19 cellular contexts compared by ENCODE assay signal in genomic region chr6:111718990-111719389, GRCh38.
A peak's percentile ranks its signal among the peaks of the same experiment; 100 is the strongest.
DNase-seq lines count a peak whose midpoint lies in the region; ATAC-seq and TF ChIP-seq lines count a peak whose summit lies in the region.
"Had no signal": no experiment of that assay in that cellular context is flagged by ENCODE, and none has a peak within 500 bp of the region (broad histone marks: within the 10 kb centered on the region; RNA-seq: fewer than 3 reads in every experiment).

No MANE protein-coding gene starts in this region.

- H3K27ac ChIP-seq in CD8-positive, alpha-beta T cell (ENCODE audit: low read depth, low read length), result no peak overlapping the region
- no peak overlapping the region for H3K27ac ChIP-seq in mesenchymal stem cell (ENCODE audit: low read length, poor library complexity, severe bottlenecking)
- no peak overlapping the region for H3K27ac ChIP-seq in OCI-LY7 (ENCODE audit: low read depth, low read length, poor library complexity, severe bottlenecking)
- H3K27ac ChIP-seq: BLaER1 treated with 17β-estradiol and CSF1 and Interleukin-3, amounts not matched to agents 10 nM and 100 nM; brain microvascular endothelial cell; prostate gland; RWPE1; thoracic aorta had no signal

- no peak overlapping the region for H2AK5ac ChIP-seq in mesenchymal stem cell (ENCODE audit: low read length, severe bottlenecking)

- H3K36me3 ChIP-seq in CD8-positive, alpha-beta T cell (ENCODE audit: insufficient read depth, low read length), result peaks cover 25% of the 10 kb centered on the region
- H3K36me3 ChIP-seq in mesenchymal stem cell (ENCODE audit: control insufficient read depth in 1 of 2, insufficient read depth in 2 of 2, low read depth in 1 of 2, low read length in 2 of 2) (peaks cover 10 to 47% of the 10 kb centered on the region in 2 experiments), OCI-LY7 (ENCODE audit: insufficient read depth, low read length) (peaks cover 12% of the 10 kb centered on the region; the same call in 1 of the 2 replicates)
- H3K36me3 ChIP-seq: prostate gland, thoracic aorta had no signal

- peaks cover 8% of the 10 kb centered on the region for H3K79me1 ChIP-seq in mesenchymal stem cell (replicated peaks; ENCODE audit: low read length, poor library complexity, severe bottlenecking)

- H3K27ac Mint-ChIP-seq in CD8-positive, alpha-beta T cell, result peak overlapping the region; percentile 61
- peak overlapping the region; percentile 64 for H3K27ac Mint-ChIP-seq in activated naive CD8-positive, alpha-beta T cell treated with anti-CD3 and anti-CD28 coated beads, Interleukin-2, amount 50 U/mL, for 24 hours
- no peak overlapping the region for H3K27ac Mint-ChIP-seq in HFFc6
- H3K27ac Mint-ChIP-seq: nephron progenitor cell had no signal

- no peak overlapping the region for H3K23ac ChIP-seq in mesenchymal stem cell (ENCODE audit: low read length in 2 of 2)

- no peaks in the 10 kb centered on the region for H3K9me2 ChIP-seq in OCI-LY7 (ENCODE audit: insufficient read depth, low read length)

- intact Hi-C loops in CD8-positive, alpha-beta T cell (cut with DNase I, micrococcal nuclease), result no loop called here
- intact Hi-C loops in OCI-LY7 (cut with micrococcal nuclease; ENCODE audit: unreplicated experiment), result no loop called here

- no peak overlapping the region for H3K4ac ChIP-seq in mesenchymal stem cell (ENCODE audit: low read depth in 1 of 2, low read length in 2 of 2)

- peaks cover 1% of the 10 kb centered on the region; the same call in 1 of the 2 replicates for H4K20me1 ChIP-seq in OCI-LY7 (ENCODE audit: insufficient read depth, low read length)

- no peak overlapping the region for H2BK12ac ChIP-seq in mesenchymal stem cell (ENCODE audit: low read length in 2 of 2)

- H4K8ac ChIP-seq in mesenchymal stem cell (ENCODE audit: low read length), result no peak overlapping the region

- CTCF ChIA-PET in CD8-positive, alpha-beta T cell (lab: Charles Lee), result interaction anchor here (0.6 to 1.1 kb wide), 2 partner anchors 9 to 316 kb away, joined by 3 read pairs; no protein-coding TSS in a partner anchor
- CTCF ChIA-PET in OCI-LY7 (lab: Charles Lee; ENCODE audit: unreplicated experiment), result interaction anchor here (0.6 kb wide), 1 partner anchor 710 kb away, joined by 3 read pairs; no protein-coding TSS in a partner anchor

- H2BK5ac ChIP-seq in mesenchymal stem cell (ENCODE audit: low read depth, low read length, poor library complexity, severe bottlenecking), result no peak overlapping the region

- WGBS in mesenchymal stem cell, result 90% methylated on average over 2 of the region's 3 CpGs

- BruUV-seq in OCI-LY7 (replicated peaks; lab: Mats Ljungman, UMichigan), result no TSS peak

- H3K27me3 ChIP-seq in CD8-positive, alpha-beta T cell (ENCODE audit: insufficient read depth, low read length), result no peaks in the 10 kb centered on the region
- H3K27me3 ChIP-seq in mesenchymal stem cell (ENCODE audit: control insufficient read depth in 1 of 2, insufficient read depth in 1 of 2, low read length in 2 of 2), result no peaks in the 10 kb centered on the region
- H3K27me3 ChIP-seq: BLaER1 treated with 17β-estradiol and CSF1 and Interleukin-3, amounts not matched to agents 10 nM and 100 nM; brain microvascular endothelial cell had no signal

- no peak overlapping the region for H2BK15ac ChIP-seq in mesenchymal stem cell (ENCODE audit: low read depth, poor library complexity, severe bottlenecking)

- H3K4me2 ChIP-seq in mesenchymal stem cell (ENCODE audit: low read length, poor library complexity, severe bottlenecking) (no peak overlapping the region), OCI-LY7 (ENCODE audit: low read length) (no peak overlapping the region)
- H3K4me2 ChIP-seq: BLaER1 treated with 17β-estradiol and CSF1 and Interleukin-3, amounts not matched to agents 10 nM and 100 nM had no signal

- H3K27me3 Mint-ChIP-seq in CD8-positive, alpha-beta T cell (ENCODE audit: low read depth), result no peaks in the 10 kb centered on the region
- no peaks in the 10 kb centered on the region for H3K27me3 Mint-ChIP-seq in activated naive CD8-positive, alpha-beta T cell treated with anti-CD3 and anti-CD28 coated beads, Interleukin-2, amount 50 U/mL, for 24 hours
- no peaks in the 10 kb centered on the region; the same call in 1 of the 2 replicates for H3K27me3 Mint-ChIP-seq in HFFc6 (ENCODE audit: insufficient read depth)

- H3K36me3 Mint-ChIP-seq in CD8-positive, alpha-beta T cell, result peaks cover 78% of the 10 kb centered on the region
- H3K36me3 Mint-ChIP-seq in activated naive CD8-positive, alpha-beta T cell treated with anti-CD3 and anti-CD28 coated beads, Interleukin-2, amount 50 U/mL, for 24 hours (ENCODE audit: low read depth), result peaks cover 85% of the 10 kb centered on the region
- no peaks in the 10 kb centered on the region for H3K36me3 Mint-ChIP-seq in HFFc6 (ENCODE audit: low read depth)

- TF ChIP-seq CTCF in AG10803 (conservative IDR thresholded peaks at IDR 0.05; ENCODE audit: low read length) (no peak), OCI-LY7 (conservative IDR thresholded peaks at IDR 0.05; ENCODE audit: low read length) (no peak), HFFc6 (IDR thresholded peaks at IDR 0.05) (no peak)
- TF ChIP-seq CTCF in CD8-positive, alpha-beta T cell (IDR thresholded peaks at IDR 0.05), result no peak

- no peak overlapping the region for H3K4me3 ChIP-seq in AG10803 (ENCODE audit: low read length)
- H3K4me3 ChIP-seq in CD8-positive, alpha-beta T cell (ENCODE audit: low read depth, low read length), result no peak overlapping the region
- no peak overlapping the region for H3K4me3 ChIP-seq in mesenchymal stem cell (ENCODE audit: insufficient read depth in 1 of 2, low read depth in 1 of 2, low read length in 2 of 2)
- no peak overlapping the region for H3K4me3 ChIP-seq in OCI-LY7 (ENCODE audit: low read depth, low read length, poor library complexity, severe bottlenecking)
- H3K4me3 ChIP-seq: BLaER1 treated with 17β-estradiol and CSF1 and Interleukin-3, amounts not matched to agents 10 nM and 100 nM; prostate gland; thoracic aorta had no signal

- no peaks in the 10 kb centered on the region for H3K79me2 ChIP-seq in OCI-LY7 (ENCODE audit: insufficient read depth, low read depth, low read length)

- H3K9ac ChIP-seq in mesenchymal stem cell (ENCODE audit: low read length), result peak overlapping the region; percentile 12
- H3K9ac ChIP-seq: BLaER1 treated with 17β-estradiol and CSF1 and Interleukin-3, amounts not matched to agents 10 nM and 100 nM had no signal

- peak; percentile 94 for DNase-seq in AG10803 (ENCODE audit: low read depth)
- no peak for DNase-seq in CD8-positive, alpha-beta T cell
- DNase-seq in activated naive CD8-positive, alpha-beta T cell treated with anti-CD3 and anti-CD28 coated beads, Interleukin-2, amount 50 U/mL, for 24 hours, result no peak
- DNase-seq in mesenchymal stem cell, result no peak
- no peak for DNase-seq in OCI-LY7 (ENCODE audit: low spot score)
- DNase-seq in HFFc6, result no peak
- DNase-seq: activated effector memory CD4-positive, alpha-beta T cell treated with anti-CD3 and anti-CD28 coated beads, Interleukin-2, amount 50 U/mL, for 16 hours; brain microvascular endothelial cell; dermis blood vessel endothelial cell; DMS53; MM.1S; nephron progenitor cell; small intestine; stimulated activated CD4-positive, alpha-beta T cell treated with anti-CD3 and anti-CD28 coated beads, Interleukin-4, amount 100 ng/mL, for 24 hours had no signal

- H3K14ac ChIP-seq in mesenchymal stem cell (ENCODE audit: low read length in 2 of 2), result no peak overlapping the region

- H3K9me3 Mint-ChIP-seq in CD8-positive, alpha-beta T cell, result peaks cover 2% of the 10 kb centered on the region
- H3K9me3 Mint-ChIP-seq in activated naive CD8-positive, alpha-beta T cell treated with anti-CD3 and anti-CD28 coated beads, Interleukin-2, amount 50 U/mL, for 24 hours, result no peaks in the 10 kb centered on the region
- no peaks in the 10 kb centered on the region for H3K9me3 Mint-ChIP-seq in HFFc6

- no peak overlapping the region for H4K91ac ChIP-seq in mesenchymal stem cell (ENCODE audit: low read length)

- H2AFZ ChIP-seq in mesenchymal stem cell (ENCODE audit: low read depth, low read length), result no peak overlapping the region
- H2AFZ ChIP-seq in OCI-LY7 (ENCODE audit: low read length), result no peak overlapping the region

- no peaks in the 10 kb centered on the region for H3K9me3 ChIP-seq in CD8-positive, alpha-beta T cell (ENCODE audit: low read length)
- H3K9me3 ChIP-seq in mesenchymal stem cell (ENCODE audit: control insufficient read depth, low read length) (no peaks in the 10 kb centered on the region), OCI-LY7 (ENCODE audit: low read length) (no peaks in the 10 kb centered on the region)
- H3K9me3 ChIP-seq: BLaER1 treated with 17β-estradiol and CSF1 and Interleukin-3, amounts not matched to agents 10 nM and 100 nM; prostate gland; thoracic aorta had no signal

- no peak overlapping the region for H3K18ac ChIP-seq in mesenchymal stem cell (ENCODE audit: low read depth in 1 of 2, low read length in 2 of 2)

- H3K4me1 ChIP-seq in CD8-positive, alpha-beta T cell (ENCODE audit: insufficient read depth, low read length), result peaks cover 40% of the 10 kb centered on the region
- H3K4me1 ChIP-seq in mesenchymal stem cell (ENCODE audit: control insufficient read depth, insufficient read depth, low read depth, low read length) (peaks cover 2% of the 10 kb centered on the region), OCI-LY7 (ENCODE audit: insufficient read depth, low read length, poor library complexity, severe bottlenecking) (peaks cover 20% of the 10 kb centered on the region)
- H3K4me1 ChIP-seq: prostate gland had no signal

- H3K4me3 Mint-ChIP-seq in CD8-positive, alpha-beta T cell, result no peak overlapping the region
- no peak overlapping the region for H3K4me3 Mint-ChIP-seq in activated naive CD8-positive, alpha-beta T cell treated with anti-CD3 and anti-CD28 coated beads, Interleukin-2, amount 50 U/mL, for 24 hours
- no peak overlapping the region for H3K4me3 Mint-ChIP-seq in HFFc6
- H3K4me3 Mint-ChIP-seq: nephron progenitor cell had no signal

- no peak overlapping the region for H2BK120ac ChIP-seq in mesenchymal stem cell (ENCODE audit: low read depth, low read length)

- ATAC-seq in CD8-positive, alpha-beta T cell, result no peak
- ATAC-seq in activated naive CD8-positive, alpha-beta T cell treated with anti-CD3 and anti-CD28 coated beads, Interleukin-2, amount 50 U/mL, for 24 hours, result no peak
- no peak for ATAC-seq in HG03432 (IDR thresholded peaks at IDR 0.05; ENCODE audit: unreplicated experiment)

- H3K4me1 Mint-ChIP-seq in CD8-positive, alpha-beta T cell (ENCODE audit: low read depth), result peaks cover 81% of the 10 kb centered on the region
- H3K4me1 Mint-ChIP-seq in activated naive CD8-positive, alpha-beta T cell treated with anti-CD3 and anti-CD28 coated beads, Interleukin-2, amount 50 U/mL, for 24 hours, result peaks cover 91% of the 10 kb centered on the region
- peaks cover 19% of the 10 kb centered on the region for H3K4me1 Mint-ChIP-seq in HFFc6 (ENCODE audit: low read depth)

- POLR2A ChIA-PET in CD8-positive, alpha-beta T cell (lab: Charles Lee), result interaction anchor here (0.6 to 0.7 kb wide), 2 partner anchors 20 to 112 kb away, joined by 3 read pairs; no protein-coding TSS in a partner anchor
- POLR2A ChIA-PET in OCI-LY7 (lab: Charles Lee), result interaction anchor here (0.7 kb wide), 1 partner anchor 88 kb away, joined by 3 read pairs; no protein-coding TSS in a partner anchor
